22 cellular contexts compared by ENCODE assay signal in the genomic region with DNA sequence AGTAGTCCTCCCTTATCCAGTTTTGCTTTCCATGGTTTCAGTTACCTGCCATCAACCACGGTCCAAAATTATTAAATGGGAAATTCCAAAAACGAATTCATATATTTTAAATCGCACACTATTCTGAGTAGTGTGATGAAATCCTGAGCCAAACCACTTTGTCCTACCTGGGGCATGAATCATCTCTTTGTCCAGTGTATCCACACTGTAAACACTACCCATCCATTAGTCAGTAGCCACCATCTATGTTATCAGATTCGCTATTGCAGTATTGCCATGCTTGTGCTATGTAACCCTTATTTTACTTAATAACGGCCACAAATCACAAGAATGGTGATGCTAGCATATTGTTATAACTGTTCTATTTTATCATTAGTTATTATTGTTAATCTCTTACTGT.
"Had no signal": no experiment of that assay in that cellular context is flagged by ENCODE, and none has a peak within 500 bp of the region (broad histone marks: within the 10 kb centered on the region; RNA-seq: fewer than 3 reads in every experiment).

No MANE protein-coding gene starts in this region.

- H3K4me1 ChIP-seq: left lung, right atrium auricular region, suprapubic skin, tibial artery, upper lobe of right lung had no signal

- H3K27ac ChIP-seq: left lung, right atrium auricular region, skin epidermis, suprapubic skin, thoracic aorta, tibial artery, upper lobe of right lung had no signal

- DNase-seq: hippocampal formation; kidney glomerular epithelial cell; left colon; left lung; mesenchymal stem cell; naive thymus-derived CD8-positive, alpha-beta T cell; nucleus accumbens; stimulated activated CD4-positive, alpha-beta T cell treated with anti-CD3 and anti-CD28 coated beads, Interleukin-12 subunit alpha, Interleukin-12 subunit beta, amount 100 ng/mL, for 4 hours; stimulated activated CD4-positive, alpha-beta T cell treated with anti-CD3 and anti-CD28 coated beads, Interleukin-15, amount 100 ng/mL, for 24 hours; stimulated activated CD4-positive, alpha-beta T cell treated with anti-CD3 and anti-CD28 coated beads, Interleukin-4, amount 100 ng/mL, for 24 hours; stimulated activated naive CD4-positive, alpha-beta T cell; tibial artery; upper lobe of right lung had no signal

- ATAC-seq: left colon; left lung; naive thymus-derived CD8-positive, alpha-beta T cell; sciatic nerve; stimulated activated effector memory CD8-positive, alpha-beta T cell treated with anti-CD3 and anti-CD28 coated beads, Interleukin-12 subunit alpha, Interleukin-12 subunit beta, amount 100 ng/mL, for 72 hours; upper lobe of right lung had no signal

- H3K4me3 ChIP-seq: left lung, lung, right atrium auricular region, skin epidermis, suprapubic skin, thoracic aorta, tibial artery, upper lobe of right lung had no signal

- H3K27me3 ChIP-seq: left lung, right atrium auricular region, suprapubic skin, tibial artery, upper lobe of right lung had no signal

- H3K9me3 ChIP-seq: left lung, right atrium auricular region, suprapubic skin, thoracic aorta, tibial artery, upper lobe of right lung had no signal

- FAIRE-seq: keratinocyte, urothelium cell line had no signal

- H3K36me3 ChIP-seq: left lung, right atrium auricular region, suprapubic skin, thoracic aorta, tibial artery, upper lobe of right lung had no signal
